8 cellular contexts compared by ENCODE assay signal in the genomic region with DNA sequence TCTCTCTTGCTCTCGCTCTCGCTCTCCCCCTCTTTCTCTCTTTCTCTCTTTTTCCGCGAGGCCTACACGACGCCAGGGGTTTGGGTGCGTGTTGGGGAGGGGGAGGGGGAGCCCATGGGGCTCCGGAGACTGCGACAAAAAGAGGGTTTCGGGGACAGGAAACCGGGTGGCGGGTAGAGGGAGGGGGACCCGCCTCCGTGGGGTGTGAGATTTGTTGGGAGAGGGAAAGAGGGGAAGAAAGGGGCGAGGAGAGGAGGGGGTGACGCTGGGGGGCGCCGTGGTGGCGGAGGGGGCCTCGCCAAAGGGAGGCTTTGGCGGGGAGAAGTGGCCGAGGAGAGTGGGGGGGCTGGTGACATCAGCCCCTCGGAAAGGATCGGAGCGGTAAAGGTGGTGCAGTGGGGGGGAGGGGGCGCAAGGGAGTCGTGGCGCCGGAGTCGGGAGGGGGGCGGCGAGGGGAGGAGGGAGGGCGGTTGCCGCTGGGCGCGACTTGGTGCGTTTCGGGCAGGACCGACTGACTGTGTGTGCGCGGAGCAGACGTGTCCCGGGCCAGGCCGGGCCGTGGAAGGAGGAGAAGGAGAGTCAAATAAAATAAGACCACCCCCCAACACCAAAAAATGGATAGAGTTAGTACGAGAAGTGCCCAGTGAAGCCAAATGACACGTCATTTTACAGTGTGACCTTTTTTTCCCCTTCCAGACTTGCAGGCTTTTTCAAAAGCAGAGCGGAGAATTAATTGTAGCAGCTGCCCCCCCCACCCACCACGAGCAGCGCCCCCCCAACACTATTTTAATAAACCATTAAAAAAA. TPM values are rescaled to one million over a fixed set of nuclear protein-coding genes. Genes with fewer than 3 reads are reported as not detected.
DNase-seq lines count a peak whose midpoint lies in the region; ATAC-seq and TF ChIP-seq lines count a peak whose summit lies in the region.

No MANE protein-coding gene starts in this region.

- H3K27me3 ChIP-seq in RWPE2 (ENCODE audit: insufficient read depth, poor library complexity, severe bottlenecking), result no peaks in the 10 kb centered on the region
- H3K27me3 ChIP-seq in thyroid gland, result no peaks in the 10 kb centered on the region

- intact Hi-C loops in thyroid gland (cut with DNase I), result loop anchor here (5.0 to 10.0 kb wide), 2 partner anchors 112 to 150 kb away; partner anchors contain the start of genes CTSZ and PRELID3B

- in situ Hi-C loops in KBM-7 (cut with MboI; ENCODE audit: low pct_unique_long_range_greater_than_20kb, low sequenced_read_pairs), result no loop called here

- CTCF ChIA-PET in GM10248 (lab: Yijun Ruan, JAX), result no interaction called here

- DNase-seq in GM10248 (ENCODE audit: extremely low spot score), result peak; percentile 82
- DNase-seq in KBM-7, result peak; percentile 70
- DNase-seq in RWPE2 (ENCODE audit: low spot score), result peak; percentile 94
- peak; percentile 53 to 70 (median 56) for DNase-seq in activated naive CD4-positive, alpha-beta T cell (lab: John Stamatoyannopoulos, UW)
- peak; percentile 76 for DNase-seq in germinal center (ENCODE audit: low spot score)
- peak in 49 of 56 donors; percentile 4 to 77 (median 52) for DNase-seq in nucleus accumbens (lab: John Stamatoyannopoulos, UW)
- peak; percentile 86 to 88 for DNase-seq in thyroid gland

- H3K27ac ChIP-seq in RWPE2 (ENCODE audit: poor library complexity, severe bottlenecking) (peak overlapping the region; percentile 87), thyroid gland (peak overlapping the region; percentile 99 to 100 (median 100))

- ATAC-seq in RWPE2 (ENCODE audit: low read depth), result peak; percentile 20
- no peak for ATAC-seq in GM21717 (IDR thresholded peaks at IDR 0.05; ENCODE audit: unreplicated experiment)

- H3K9me3 ChIP-seq in RWPE2 (ENCODE audit: severe bottlenecking), result no peaks in the 10 kb centered on the region
- H3K9me3 ChIP-seq in thyroid gland, result no peaks in the 10 kb centered on the region

- peak overlapping the region; percentile 77 for H3K4me3 ChIP-seq in RWPE2 (ENCODE audit: severe bottlenecking)
- peak overlapping the region; percentile 59 to 95 (median 78) for H3K4me3 ChIP-seq in thyroid gland (replicated peaks in 1 of 3)

- POLR2A ChIA-PET in GM10248 (lab: Yijun Ruan, JAX), result interaction anchor here (1.4 kb wide), 1 partner anchor 140 kb away, joined by 4 read pairs; the partner anchor contains the start of gene ATP5F1E

- peak; percentile 29 for TF ChIP-seq CTCF in GM10248 (IDR thresholded peaks at IDR 0.05; ENCODE audit: control extremely low read depth, extremely low read depth, low read depth, missing control alignments)
- TF ChIP-seq CTCF in RWPE2 (IDR thresholded peaks at IDR 0.05; ENCODE audit: poor library complexity, severe bottlenecking), result peak; percentile 45
- no peak for TF ChIP-seq CTCF in thyroid gland (IDR thresholded peaks at IDR 0.05)

- H3K4me1 ChIP-seq in RWPE2 (ENCODE audit: insufficient read depth, poor library complexity, severe bottlenecking), result peaks cover 29% of the 10 kb centered on the region
- peaks cover 37 to 45% of the 10 kb centered on the region in 2 donors for H3K4me1 ChIP-seq in thyroid gland

- H3K36me3 ChIP-seq in RWPE2 (ENCODE audit: low read depth) (peaks cover 33% of the 10 kb centered on the region), thyroid gland (no peaks in the 10 kb centered on the region)

- peak in 1 of 2 donors; percentile 71 for TF ChIP-seq POLR2A in thyroid gland (IDR thresholded peaks at IDR 0.05)

- 1% methylated on average over 42 to 46 of the region's 50 CpGs for WGBS in thyroid gland, 2 donors

RNA-seq across cellular contexts. Expression of gene GNAS, which starts 39.8 kb away (rescaled TPM):
- 1,000 to 10,000 TPM; 2,457 to 5,038 (median 3,494) TPM for total RNA-seq in thyroid gland

RNA-seq across cellular contexts. Expression of gene GNAS-AS1, which starts 41.6 kb away (rescaled TPM):
- 1 to 10 TPM in 2 of 4 donors, under 1 TPM in 2; 0.42 to 1.9 (median 1.1) TPM for total RNA-seq in thyroid gland

Comparison
In these comparisons a context has a peak if more than half of its experiments do, and no peak if none do; other contexts are left out.
1. CTCF ChIP-seq: peak in GM10248 (single experiment) and RWPE2 (single experiment); none in thyroid gland (0 of 6).
2. Peak in every context shown above with its lines, with median percentiles within 50 percentile points of each other: DNase-seq.